ENCODE assay signal across 28 cellular contexts in the genomic region with DNA sequence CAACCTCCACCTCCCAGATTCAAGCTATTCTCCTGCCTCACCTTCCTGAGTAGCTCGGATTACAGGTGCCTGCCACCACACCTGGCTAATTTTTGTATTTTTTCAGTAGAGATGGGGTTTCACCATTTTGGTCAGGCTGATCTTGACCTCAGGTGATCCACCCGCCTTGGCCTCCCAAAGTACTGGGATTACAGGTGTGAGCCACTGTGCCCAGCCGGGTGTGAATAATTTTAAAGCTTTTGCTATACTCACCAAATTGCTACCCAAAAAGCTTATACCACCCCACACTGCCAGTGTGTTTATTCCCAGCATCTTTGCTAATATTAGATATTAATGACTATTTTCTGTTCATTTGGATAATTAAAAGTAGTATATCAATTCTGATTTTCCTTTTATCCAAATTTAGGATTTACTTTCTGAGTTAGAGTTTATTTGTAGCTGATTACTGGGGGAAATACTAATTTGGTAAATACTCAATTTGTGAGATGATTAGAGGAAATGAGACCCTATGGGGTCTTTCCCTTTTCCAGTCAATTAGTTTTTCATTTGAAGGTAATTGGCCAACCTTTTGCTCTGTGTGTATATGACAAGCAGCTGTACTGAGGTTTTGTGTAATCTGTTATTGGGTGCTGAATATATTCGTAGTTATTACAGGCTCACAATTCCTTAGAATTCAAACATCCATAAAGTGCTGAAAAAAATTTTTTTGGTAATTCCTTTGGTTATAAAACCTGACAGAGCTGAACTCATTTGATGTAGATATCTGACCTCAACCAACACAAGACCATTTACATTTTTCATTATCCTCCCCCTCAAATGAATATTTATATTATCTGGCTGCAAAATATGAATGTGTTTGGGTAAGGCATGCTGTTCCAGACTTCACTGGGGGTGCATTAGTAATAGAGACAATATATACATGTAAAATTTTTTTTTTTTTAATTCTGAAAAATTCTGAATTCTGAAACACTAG.
DNase-seq lines count a peak whose midpoint lies in the region; ATAC-seq and TF ChIP-seq lines count a peak whose summit lies in the region.
"Had no signal": no experiment of that assay in that cellular context is flagged by ENCODE, and none has a peak within 500 bp of the region (broad histone marks: within the 10 kb centered on the region; RNA-seq: fewer than 3 reads in every experiment).

No MANE protein-coding gene starts in this region.

- H3K9me3 ChIP-seq in skeletal muscle tissue (ENCODE audit: control insufficient read depth in 3 of 3, low read length in 3 of 3): no peaks in the 10 kb centered on the region
- H3K9me3 ChIP-seq: BLaER1 treated with 17β-estradiol and CSF1 and Interleukin-3, amounts not matched to agents 10 nM and 100 nM; Caco-2; Peyer's patch; prostate gland; SJCRH30; tibial nerve had no signal

- H3K36me3 ChIP-seq in skeletal muscle tissue (ENCODE audit: control insufficient read depth in 3 of 3, insufficient read depth in 3 of 3, low read length in 3 of 3) (no peaks in the 10 kb centered on the region), H7 (replicated peaks; ENCODE audit: control insufficient read depth, insufficient read depth, low read length) (no peaks in the 10 kb centered on the region)
- H3K36me3 ChIP-seq: Peyer's patch, prostate gland, SJCRH30, tibial nerve had no signal

- peak overlapping the region in 1 of 3 donors; percentile 7 for H3K9ac ChIP-seq in skeletal muscle tissue (ENCODE audit: low read depth in 1 of 3, low read length in 3 of 3)
- H3K9ac ChIP-seq: BLaER1 treated with 17β-estradiol and CSF1 and Interleukin-3, amounts not matched to agents 10 nM and 100 nM had no signal

- H3K27ac ChIP-seq in foreskin keratinocyte (peak overlapping the region; percentile 23), skeletal muscle tissue (ENCODE audit: low read depth, low read length) (peak overlapping the region; percentile 91)
- H3K27ac ChIP-seq: BLaER1 treated with 17β-estradiol and CSF1 and Interleukin-3, amounts not matched to agents 10 nM and 100 nM; epithelial cell of prostate; Peyer's patch; prostate gland; SJCRH30 had no signal

- ATAC-seq in GM18858 (IDR thresholded peaks at IDR 0.05; ENCODE audit: unreplicated experiment): peak; percentile 44
- no peak for ATAC-seq in foreskin keratinocyte
- ATAC-seq in GM18498 (IDR thresholded peaks at IDR 0.05; ENCODE audit: unreplicated experiment): no peak
- ATAC-seq in GM18511 (IDR thresholded peaks at IDR 0.05; ENCODE audit: unreplicated experiment): no peak
- ATAC-seq: activated T-cell treated with anti-CD3 and anti-CD28 coated beads, Interleukin-2, amount 50 U/mL, for 72 hours; GM23338; WTC11 had no signal

- DNase-seq in NCI-H69 (lab: John Stamatoyannopoulos, UW): peak; percentile 42
- no peak for DNase-seq in foreskin keratinocyte
- no peak for DNase-seq in cardiac septum (ENCODE audit: low spot score)
- no peak for DNase-seq in H7
- DNase-seq: activated naive CD4-positive, alpha-beta T cell treated with Interleukin-2 at 50 U/mL for 16 hours; activated T-cell treated with anti-CD3 and anti-CD28 coated beads, Interleukin-2, amount 50 U/mL, for 72 hours; amniotic stem cell; Caco-2; DMS79; effector CD8-positive, alpha-beta T cell; GDM1; mesendoderm; NCI-H1092; NCI-H187 treated with DMSO at 0.1 percent for 48 hours; NCI-H524 treated with DMSO at 0.1 percent for 48 hours; Peyer's patch; T1000 had no signal

- intact Hi-C loops in cardiac septum (cut with DNase I): no loop called here

- H3K4me1 ChIP-seq in foreskin keratinocyte: peaks cover 28% of the 10 kb centered on the region
- H3K4me1 ChIP-seq in skeletal muscle tissue (ENCODE audit: control insufficient read depth in 3 of 3, insufficient read depth in 3 of 3, low read length in 3 of 3): peaks cover 9 to 17% (median 15%) of the 10 kb centered on the region in 3 donors
- H3K4me1 ChIP-seq: prostate gland had no signal

- no peaks in the 10 kb centered on the region for H3K27me3 ChIP-seq in foreskin keratinocyte
- H3K27me3 ChIP-seq in skeletal muscle tissue (ENCODE audit: control insufficient read depth in 3 of 3, insufficient read depth in 3 of 3, low read length in 3 of 3): no peaks in the 10 kb centered on the region
- no peaks in the 10 kb centered on the region for H3K27me3 ChIP-seq in H7 (ENCODE audit: control insufficient read depth, insufficient read depth, low read length)
- H3K27me3 ChIP-seq: BLaER1 treated with 17β-estradiol and CSF1 and Interleukin-3, amounts not matched to agents 10 nM and 100 nM; Peyer's patch; SJCRH30; tibial nerve had no signal

- no peak for TF ChIP-seq CTCF in foreskin keratinocyte (conservative IDR thresholded peaks at IDR 0.05)

- no peak overlapping the region for H3K4me3 ChIP-seq in skeletal muscle tissue (ENCODE audit: low read length in 3 of 3)
- no peak overlapping the region for H3K4me3 ChIP-seq in H7 (ENCODE audit: insufficient read depth, low read depth, low read length)
- H3K4me3 ChIP-seq: BLaER1 treated with 17β-estradiol and CSF1 and Interleukin-3, amounts not matched to agents 10 nM and 100 nM; GM23338; Peyer's patch; prostate gland; SJCRH30; tibial nerve had no signal
